In genomic region chr18:26088482-26088881, GRCh38 we compare ENCODE assay signal across 9 cellular contexts. TPM values are rescaled to one million over a fixed set of nuclear protein-coding genes. Genes with fewer than 3 reads are reported as not detected.
A peak's percentile ranks its signal among the peaks of the same experiment; 100 is the strongest.
DNase-seq lines count a peak whose midpoint lies in the region; ATAC-seq and TF ChIP-seq lines count a peak whose summit lies in the region.
"Had no signal": no experiment of that assay in that cellular context is flagged by ENCODE, and none has a peak within 500 bp of the region (broad histone marks: within the 10 kb centered on the region; RNA-seq: fewer than 3 reads in every experiment).

No MANE protein-coding gene starts in this region.

- H3K4me1 ChIP-seq in HAP-1 (peaks cover 20% of the 10 kb centered on the region), lower lobe of right lung (peaks cover 35% of the 10 kb centered on the region)

- peaks cover 26% of the 10 kb centered on the region for H3K4me1 Mint-ChIP-seq in activated naive CD8-positive, alpha-beta T cell treated with anti-CD3 and anti-CD28 coated beads for 36 hours

- ATAC-seq in lower lobe of right lung (no peak), HG02610 (IDR thresholded peaks at IDR 0.05; ENCODE audit: unreplicated experiment) (no peak), GM21381 (IDR thresholded peaks at IDR 0.05; ENCODE audit: unreplicated experiment) (no peak)

- H3K36me3 Mint-ChIP-seq in activated naive CD8-positive, alpha-beta T cell treated with anti-CD3 and anti-CD28 coated beads for 36 hours = peaks cover 11% of the 10 kb centered on the region

- no peaks in the 10 kb centered on the region for H3K9me3 Mint-ChIP-seq in activated naive CD8-positive, alpha-beta T cell treated with anti-CD3 and anti-CD28 coated beads for 36 hours

- H3K27me3 Mint-ChIP-seq in activated naive CD8-positive, alpha-beta T cell treated with anti-CD3 and anti-CD28 coated beads for 36 hours = no peaks in the 10 kb centered on the region

- DNase-seq in AG08395 (ENCODE audit: low spot score) = peak; percentile 4
- DNase-seq in HAP-1 (ENCODE audit: low spot score in 2 of 2) = peak in 1 of 2 experiments; percentile 25
- DNase-seq in activated naive CD8-positive, alpha-beta T cell treated with anti-CD3 and anti-CD28 coated beads for 36 hours = no peak
- no peak for DNase-seq in lower lobe of right lung
- no peak for DNase-seq in stimulated activated CD4-positive, alpha-beta T cell treated with anti-CD3 and anti-CD28 coated beads, Interleukin-12 subunit alpha, Interleukin-12 subunit beta, amount 100 ng/mL, for 4 hours
- no peak for DNase-seq in COR-L47 (lab: John Stamatoyannopoulos, UW)
- DNase-seq: SHP77 had no signal

- intact Hi-C loops in lower lobe of right lung (cut with DNase I) = no loop called here

- peaks cover 26% of the 10 kb centered on the region for H3K36me3 ChIP-seq in HAP-1 (replicated peaks)
- H3K36me3 ChIP-seq in lower lobe of right lung = peaks cover 36% of the 10 kb centered on the region

- no peak for TF ChIP-seq CTCF in lower lobe of right lung (IDR thresholded peaks at IDR 0.05)

- H3K4me3 ChIP-seq in HAP-1 = peak overlapping the region; percentile 99
- peak overlapping the region; percentile 88 for H3K4me3 ChIP-seq in lower lobe of right lung

- H3K4me3 Mint-ChIP-seq in activated naive CD8-positive, alpha-beta T cell treated with anti-CD3 and anti-CD28 coated beads for 36 hours = peak overlapping the region; percentile 90

- H3K9me3 ChIP-seq in HAP-1 = no peaks in the 10 kb centered on the region
- no peaks in the 10 kb centered on the region for H3K9me3 ChIP-seq in lower lobe of right lung

- H3K27ac Mint-ChIP-seq in activated naive CD8-positive, alpha-beta T cell treated with anti-CD3 and anti-CD28 coated beads for 36 hours = no peak overlapping the region

- H3K27me3 ChIP-seq in HAP-1 (ENCODE audit: low read depth) (no peaks in the 10 kb centered on the region), lower lobe of right lung (ENCODE audit: low read depth) (no peaks in the 10 kb centered on the region)

- in situ Hi-C loops in HAP-1 (cut with MboI; ENCODE audit: low sequenced_read_pairs) = no loop called here

- H3K27ac ChIP-seq in lower lobe of right lung = no peak overlapping the region

RNA-seq across cellular contexts. Expression of gene SS18, which starts 1.9 kb away (rescaled TPM):
- 10 to 100 TPM; 51.8 to 53.3 TPM for total RNA-seq in activated naive CD8-positive, alpha-beta T cell treated with anti-CD3 and anti-CD28 coated beads for 36 hours
- total RNA-seq in lower lobe of right lung = 57.1 TPM

RNA-seq across cellular contexts. Expression of gene PSMA8, which starts 45.2 kb away (rescaled TPM):
- total RNA-seq in activated naive CD8-positive, alpha-beta T cell treated with anti-CD3 and anti-CD28 coated beads for 36 hours = 1 to 10 TPM; 3.3 to 3.6 TPM
- total RNA-seq in lower lobe of right lung = not detected
